ENCODE assay signal across 8 cellular contexts in the genomic region with DNA sequence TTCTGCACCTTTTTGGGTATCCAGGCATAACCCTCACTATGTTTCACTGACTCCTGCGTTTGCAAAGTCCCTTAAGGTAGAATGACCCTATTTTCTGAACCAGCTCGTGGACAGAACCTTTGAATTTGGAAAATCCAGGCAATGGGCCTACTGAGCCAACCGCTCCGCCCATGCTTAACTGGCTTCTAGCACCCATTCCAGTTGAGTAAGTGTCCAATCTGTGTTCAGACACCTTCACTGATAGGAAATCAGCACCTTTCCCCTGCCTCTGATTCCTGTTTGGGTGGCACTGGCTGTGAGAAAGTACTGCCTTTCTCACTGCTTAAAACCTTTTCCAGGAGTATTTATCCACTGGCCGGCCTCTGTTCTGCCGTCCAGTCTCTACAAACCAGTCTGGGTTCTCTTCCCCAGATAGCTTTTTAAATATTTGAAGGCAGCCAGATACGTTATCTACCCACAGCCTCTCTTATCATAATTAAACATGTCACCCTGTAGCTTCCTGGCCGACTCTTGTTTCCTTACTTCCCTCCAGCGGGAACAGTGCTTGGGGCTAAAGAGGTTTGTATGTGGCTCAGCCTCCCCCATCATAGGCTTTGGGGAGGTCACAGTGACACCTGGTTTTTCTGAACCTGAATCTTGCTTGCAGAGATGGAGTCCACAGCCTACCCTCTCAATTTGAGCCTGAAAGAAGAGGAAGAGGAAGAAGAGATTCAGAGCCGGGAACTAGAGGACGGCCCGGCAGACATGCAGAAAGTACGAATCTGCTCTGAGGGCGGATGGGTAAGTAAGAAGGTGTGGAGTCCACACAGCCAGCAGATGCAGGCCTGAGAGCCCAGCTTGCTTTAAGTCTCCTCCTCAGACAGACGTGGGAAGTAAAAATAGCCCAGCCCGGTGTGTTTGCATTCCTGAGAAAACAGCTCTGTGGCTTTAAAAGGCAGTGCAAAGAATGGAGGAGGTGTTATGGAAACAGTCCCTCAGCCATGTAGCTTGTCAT. TPM values are rescaled to one million over a fixed set of nuclear protein-coding genes. Genes with fewer than 3 reads are reported as not detected.
DNase-seq lines count a peak whose midpoint lies in the region; ATAC-seq lines count a peak whose summit lies in the region.

No MANE protein-coding gene starts in this region.

- H3K4me1 Mint-ChIP-seq in activated CD8-positive, alpha-beta memory T cell treated with anti-CD3 and anti-CD28 coated beads, Interleukin-2, amount 10 ng/mL, durations not matched to agents 7 days and 5 days, result peaks cover 46% of the 10 kb centered on the region

- H3K9me3 Mint-ChIP-seq in activated CD8-positive, alpha-beta memory T cell treated with anti-CD3 and anti-CD28 coated beads, Interleukin-2, amount 10 ng/mL, durations not matched to agents 7 days and 5 days (ENCODE audit: low read depth), result no peaks in the 10 kb centered on the region
- H3K9me3 Mint-ChIP-seq in activated naive CD4-positive, alpha-beta T cell treated with anti-CD3 and anti-CD28 coated beads, Interleukin-2, amount 50 U/mL, for 72 hours, result no peaks in the 10 kb centered on the region

- ATAC-seq in activated CD8-positive, alpha-beta memory T cell treated with anti-CD3 and anti-CD28 coated beads, Interleukin-2, amount 10 ng/mL, durations not matched to agents 7 days and 5 days, result no peak
- no peak for ATAC-seq in activated naive CD4-positive, alpha-beta T cell treated with anti-CD3 and anti-CD28 coated beads, Interleukin-2, amount 50 U/mL, for 72 hours
- no peak for ATAC-seq in HG03460 (IDR thresholded peaks at IDR 0.05; ENCODE audit: unreplicated experiment)

- no peak for DNase-seq in activated CD8-positive, alpha-beta memory T cell treated with anti-CD3 and anti-CD28 coated beads, Interleukin-2, amount 10 ng/mL, durations not matched to agents 7 days and 5 days
- DNase-seq in activated CD8-positive, alpha-beta memory T cell treated with anti-CD3 and anti-CD28 coated beads, Interleukin-2, amount 50 U/mL, for 4 hours, result no peak
- DNase-seq in activated naive CD4-positive, alpha-beta T cell treated with anti-CD3 and anti-CD28 coated beads, Interleukin-2, amount 50 U/mL, for 72 hours (ENCODE audit: low spot score in 2 of 2), result no peak
- DNase-seq in hepatic stellate cell (ENCODE audit: low spot score) (peak; percentile 38), skeletal muscle cell (ENCODE audit: low read depth) (no peak), NCI-H187 (lab: John Stamatoyannopoulos, UW) (no peak)
- no peak for DNase-seq in stimulated activated CD4-positive, alpha-beta T cell treated with anti-CD3 and anti-CD28 coated beads, Interleukin-4, amount 100 ng/mL, for 24 hours

- CTCF ChIA-PET in activated CD8-positive, alpha-beta memory T cell treated with anti-CD3 and anti-CD28 coated beads, Interleukin-2, amount 10 ng/mL, durations not matched to agents 7 days and 5 days (lab: Charles Lee), result interaction anchor here (1.1 to 1.6 kb wide), 3 partner anchors 18 to 218 kb away, joined by 4 to 6 read pairs (median 5); a partner anchor contains a TSS

- peaks cover 29% of the 10 kb centered on the region for H3K36me3 Mint-ChIP-seq in activated CD8-positive, alpha-beta memory T cell treated with anti-CD3 and anti-CD28 coated beads, Interleukin-2, amount 10 ng/mL, durations not matched to agents 7 days and 5 days
- peaks cover 34 to 39% of the 10 kb centered on the region in 2 donors for H3K36me3 Mint-ChIP-seq in activated naive CD4-positive, alpha-beta T cell treated with anti-CD3 and anti-CD28 coated beads, Interleukin-2, amount 50 U/mL, for 72 hours

- H3K4me3 Mint-ChIP-seq in activated CD8-positive, alpha-beta memory T cell treated with anti-CD3 and anti-CD28 coated beads, Interleukin-2, amount 10 ng/mL, durations not matched to agents 7 days and 5 days, result peak overlapping the region; percentile 78

- H3K27me3 Mint-ChIP-seq in activated CD8-positive, alpha-beta memory T cell treated with anti-CD3 and anti-CD28 coated beads, Interleukin-2, amount 10 ng/mL, durations not matched to agents 7 days and 5 days, result no peaks in the 10 kb centered on the region

- H3K27ac Mint-ChIP-seq in activated CD8-positive, alpha-beta memory T cell treated with anti-CD3 and anti-CD28 coated beads, Interleukin-2, amount 10 ng/mL, durations not matched to agents 7 days and 5 days, result peak overlapping the region; percentile 64
- H3K27ac Mint-ChIP-seq in activated naive CD4-positive, alpha-beta T cell treated with anti-CD3 and anti-CD28 coated beads, Interleukin-2, amount 50 U/mL, for 72 hours, result peak overlapping the region; percentile 73 to 94

- H3K4me3 ChIP-seq in skeletal muscle cell (ENCODE audit: low read depth, low read length), result peak overlapping the region; percentile 70

RNA-seq across cellular contexts. Expression of a gene that starts 1.3 kb away (rescaled TPM):
- 10 to 100 TPM; 41.0 to 50.9 TPM for total RNA-seq in activated CD8-positive, alpha-beta memory T cell treated with anti-CD3 and anti-CD28 coated beads, Interleukin-2, amount 10 ng/mL, durations not matched to agents 7 days and 5 days
- 10 to 100 TPM; 32.3 to 43.0 TPM for total RNA-seq in activated naive CD4-positive, alpha-beta T cell treated with anti-CD3 and anti-CD28 coated beads, Interleukin-2, amount 50 U/mL, for 72 hours

RNA-seq across cellular contexts. Expression of a gene that starts 35.5 kb away (rescaled TPM):
- 10 to 100 TPM; 18.1 to 18.8 TPM for total RNA-seq in activated CD8-positive, alpha-beta memory T cell treated with anti-CD3 and anti-CD28 coated beads, Interleukin-2, amount 10 ng/mL, durations not matched to agents 7 days and 5 days
- 10 to 100 TPM; 13.6 to 23.6 TPM for total RNA-seq in activated naive CD4-positive, alpha-beta T cell treated with anti-CD3 and anti-CD28 coated beads, Interleukin-2, amount 50 U/mL, for 72 hours
